9 cellular contexts compared by ENCODE assay signal in the genomic region with DNA sequence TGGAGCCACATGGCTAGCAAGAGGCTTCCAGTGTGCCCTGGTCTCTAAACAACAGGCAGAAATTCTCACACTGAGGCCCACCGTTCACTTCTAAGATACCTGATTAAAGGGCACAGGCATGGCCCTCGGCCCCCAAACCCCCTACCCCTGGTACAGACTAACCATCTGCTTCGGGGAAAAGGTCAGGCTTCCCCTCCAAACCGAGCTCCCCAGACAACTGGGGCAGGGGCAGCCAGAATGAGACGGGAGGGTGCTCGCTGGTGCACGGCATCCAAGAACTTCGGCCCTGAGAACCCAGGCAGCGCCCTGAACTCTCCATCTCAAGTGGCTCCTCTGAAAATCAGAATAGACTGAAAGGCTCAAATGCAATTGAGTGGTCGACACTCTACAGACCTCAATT. TPM values are rescaled to one million over a fixed set of nuclear protein-coding genes. Genes with fewer than 3 reads are reported as not detected.
DNase-seq lines count a peak whose midpoint lies in the region; ATAC-seq and TF ChIP-seq lines count a peak whose summit lies in the region.
"Had no signal": no experiment of that assay in that cellular context is flagged by ENCODE, and none has a peak within 500 bp of the region (broad histone marks: within the 10 kb centered on the region; RNA-seq: fewer than 3 reads in every experiment).

No MANE protein-coding gene starts in this region.

- intact Hi-C loops in transverse colon (cut with DNase I; ENCODE audit: low total_unique reads): no loop called here

- no peak for TF ChIP-seq CTCF in transverse colon (IDR thresholded peaks at IDR 0.05)

- H3K9me3 ChIP-seq in iPS-20b (ENCODE audit: insufficient read depth, low read depth, low read length): no peaks in the 10 kb centered on the region
- no peaks in the 10 kb centered on the region for H3K9me3 ChIP-seq in transverse colon

- H3K4me3 ChIP-seq in iPS-20b (ENCODE audit: low read length): no peak overlapping the region
- H3K4me3 ChIP-seq in transverse colon: peak overlapping the region in 1 of 4 donors; percentile 95

- H3K27me3 ChIP-seq in iPS-20b (ENCODE audit: insufficient read depth, low read length): no peaks in the 10 kb centered on the region
- no peaks in the 10 kb centered on the region for H3K27me3 ChIP-seq in transverse colon

- no peak for TF ChIP-seq POLR2A in transverse colon (IDR thresholded peaks at IDR 0.05)

- TF ChIP-seq EP300 in transverse colon (IDR thresholded peaks at IDR 0.05; ENCODE audit: low read depth): no peak

- no peaks in the 10 kb centered on the region for H3K27me3 Mint-ChIP-seq in activated CD4-positive, alpha-beta T cell treated with anti-CD3 and anti-CD28 coated beads, Interleukin-2, amount 10 ng/mL, durations not matched to agents 7 days and 5 days
- H3K27me3 Mint-ChIP-seq in T-cell: no peaks in the 10 kb centered on the region

- no peak overlapping the region for H3K27ac ChIP-seq in iPS-20b (ENCODE audit: low read length)
- H3K27ac ChIP-seq in transverse colon: peak overlapping the region; percentile 73 to 87 (median 78)

- ATAC-seq in T-cell (replicated peaks in 1 of 4): no peak
- no peak for ATAC-seq in HG03097 (IDR thresholded peaks at IDR 0.05; ENCODE audit: low FRiP score, unreplicated experiment)

- peaks cover 8% of the 10 kb centered on the region for H3K4me1 ChIP-seq in iPS-20b (ENCODE audit: insufficient read depth, low read length)
- H3K4me1 ChIP-seq in transverse colon: peaks cover 26 to 89% (median 40%) of the 10 kb centered on the region in 4 donors

- in situ Hi-C loops in transverse colon (cut with MboI; ENCODE audit: low pct_ligation_motif_present in 1 of 4, low pct_unique_long_range_greater_than_20kb in 1 of 4, low sequenced_read_pairs in 3 of 4): no loop called here

- no peak for DNase-seq in activated CD4-positive, alpha-beta T cell treated with anti-CD3 and anti-CD28 coated beads, Interleukin-2, amount 10 ng/mL, durations not matched to agents 7 days and 5 days
- DNase-seq in activated CD4-positive, alpha-beta T cell treated with anti-CD3 and anti-CD28 coated beads, Interleukin-2, amount 50 U/mL, for 1 hour: no peak
- DNase-seq in T-cell (no peak), transverse colon (no peak), NCI-H226 (no peak), H4 (ENCODE audit: low spot score) (no peak)

- peaks cover 64% of the 10 kb centered on the region for H3K4me1 Mint-ChIP-seq in activated CD4-positive, alpha-beta T cell treated with anti-CD3 and anti-CD28 coated beads, Interleukin-2, amount 10 ng/mL, durations not matched to agents 7 days and 5 days
- H3K4me1 Mint-ChIP-seq in T-cell: peaks cover 78 to 87% (median 81%) of the 10 kb centered on the region in 3 donors

- POLR2A ChIA-PET in activated CD4-positive, alpha-beta T cell treated with anti-CD3 and anti-CD28 coated beads, Interleukin-2, amount 10 ng/mL, durations not matched to agents 7 days and 5 days (lab: Charles Lee): interaction anchor here (0.9 to 1.6 kb wide), 3 partner anchors 86 to 154 kb away, joined by 3 to 7 read pairs (median 5); partner anchors contain the start of genes KMT5C, PPP1R12C and UBE2S
- POLR2A ChIA-PET in T-cell (lab: Charles Lee): interaction anchor here in 1 of 2 donors (0.5 kb wide), 1 partner anchor 85 kb away, joined by 5 read pairs; no protein-coding TSS in a partner anchor

- no peaks in the 10 kb centered on the region; the same call in 1 of the 2 replicates for H3K36me3 ChIP-seq in iPS-20b (ENCODE audit: insufficient read depth, low read depth, low read length)
- H3K36me3 ChIP-seq in transverse colon: no peaks in the 10 kb centered on the region

- peak overlapping the region; percentile 95 for H3K4me3 Mint-ChIP-seq in activated CD4-positive, alpha-beta T cell treated with anti-CD3 and anti-CD28 coated beads, Interleukin-2, amount 10 ng/mL, durations not matched to agents 7 days and 5 days
- H3K4me3 Mint-ChIP-seq in T-cell: peak overlapping the region; percentile 96 to 100 (median 97)

- H3K9ac ChIP-seq in iPS-20b (ENCODE audit: low read depth, low read length): peak overlapping the region; percentile 27; the same call in 1 of the 2 replicates

- peak overlapping the region; percentile 98 for H3K27ac Mint-ChIP-seq in activated CD4-positive, alpha-beta T cell treated with anti-CD3 and anti-CD28 coated beads, Interleukin-2, amount 10 ng/mL, durations not matched to agents 7 days and 5 days
- H3K27ac Mint-ChIP-seq in T-cell: peak overlapping the region; percentile 99

- H3K9me3 Mint-ChIP-seq in activated CD4-positive, alpha-beta T cell treated with anti-CD3 and anti-CD28 coated beads, Interleukin-2, amount 10 ng/mL, durations not matched to agents 7 days and 5 days: no peaks in the 10 kb centered on the region
- no peaks in the 10 kb centered on the region for H3K9me3 Mint-ChIP-seq in T-cell

- peaks cover 62% of the 10 kb centered on the region for H3K36me3 Mint-ChIP-seq in activated CD4-positive, alpha-beta T cell treated with anti-CD3 and anti-CD28 coated beads, Interleukin-2, amount 10 ng/mL, durations not matched to agents 7 days and 5 days (ENCODE audit: low read depth)
- H3K36me3 Mint-ChIP-seq in T-cell: peaks cover 10% of the 10 kb centered on the region

- 75 to 80% methylated on average over 1 to 10 of the region's 10 CpGs for WGBS in transverse colon (ENCODE audit: low coverage in 1 of 2), 2 donors

- CTCF ChIA-PET in activated CD4-positive, alpha-beta T cell treated with anti-CD3 and anti-CD28 coated beads, Interleukin-2, amount 10 ng/mL, durations not matched to agents 7 days and 5 days (lab: Charles Lee): interaction anchor here (0.6 to 2.0 kb wide), 4 partner anchors 29 to 369 kb away, joined by 4 to 5 read pairs (median 4); no protein-coding TSS in a partner anchor
- CTCF ChIA-PET in T-cell (lab: Charles Lee): interaction anchor here in 1 of 2 donors (0.9 to 1.8 kb wide), 2 partner anchors 27 to 208 kb away, joined by 4 to 9 read pairs; partner anchors contain the start of genes HSPBP1 and ISOC2

RNA-seq across cellular contexts. Expression of gene PPP6R1, which starts 5.6 kb away (rescaled TPM):
- total RNA-seq in activated CD4-positive, alpha-beta T cell treated with anti-CD3 and anti-CD28 coated beads, Interleukin-2, amount 10 ng/mL, durations not matched to agents 7 days and 5 days: 100 to 1,000 TPM; 189 to 222 TPM
- total RNA-seq in T-cell (100 to 1,000 TPM; 173 to 208 (median 194) TPM), transverse colon (10 to 100 TPM; 51.3 to 91.5 (median 60.7) TPM)
- 29.7 and 31.8 TPM in 2 replicates for total RNA-seq in H4 (2014; rRNA removed; shearing (Covaris generic))

RNA-seq across cellular contexts. Expression of gene TMEM86B, which starts 24.7 kb away (rescaled TPM):
- 10 to 100 TPM; 12.7 to 16.7 TPM for total RNA-seq in activated CD4-positive, alpha-beta T cell treated with anti-CD3 and anti-CD28 coated beads, Interleukin-2, amount 10 ng/mL, durations not matched to agents 7 days and 5 days
- 10 to 100 TPM; 10.6 to 22.4 (median 18.2) TPM for total RNA-seq in T-cell
- 10 to 100 TPM in 1 of 4 donors, 1 to 10 TPM in 3; 2.0 to 40.8 (median 4.4) TPM for total RNA-seq in transverse colon
- 0.81 TPM in 1 of 2 replicates, not detected in the other for total RNA-seq in H4 (2014; rRNA removed; shearing (Covaris generic))

RNA-seq across cellular contexts. Expression of gene HSPBP1, which starts 26.6 kb away (rescaled TPM):
- 10 to 100 TPM; 23.1 to 26.9 TPM for total RNA-seq in activated CD4-positive, alpha-beta T cell treated with anti-CD3 and anti-CD28 coated beads, Interleukin-2, amount 10 ng/mL, durations not matched to agents 7 days and 5 days
- total RNA-seq in T-cell (10 to 100 TPM; 16.8 to 27.6 (median 24.7) TPM), transverse colon (10 to 100 TPM in 3 of 4 donors, 1 to 10 TPM in 1; 4.5 to 98.7 (median 27.0) TPM)
- total RNA-seq in H4 (2014; rRNA removed; shearing (Covaris generic)): 57.7 and 65.2 TPM in 2 replicates

RNA-seq across cellular contexts. Expression of gene BRSK1, which starts 30.5 kb away (rescaled TPM):
- total RNA-seq in activated CD4-positive, alpha-beta T cell treated with anti-CD3 and anti-CD28 coated beads, Interleukin-2, amount 10 ng/mL, durations not matched to agents 7 days and 5 days: 1 to 10 TPM; 6.8 TPM
- total RNA-seq in T-cell (1 to 10 TPM; 2.9 to 5.8 (median 3.9) TPM), transverse colon (10 to 100 TPM in 1 of 4 donors, 1 to 10 TPM in 3; 1.4 to 17.6 (median 4.7) TPM)
- total RNA-seq in H4 (2014; rRNA removed; shearing (Covaris generic)): 4.6 and 13.1 TPM in 2 replicates

RNA-seq across cellular contexts. Expression of gene PTPRH, which starts 44.0 kb away (rescaled TPM):
- total RNA-seq in activated CD4-positive, alpha-beta T cell treated with anti-CD3 and anti-CD28 coated beads, Interleukin-2, amount 10 ng/mL, durations not matched to agents 7 days and 5 days: not detected
- 1 to 10 TPM in 1 of 5 donors, under 1 TPM in 2, not detected in 2; 0.16 to 1.1 (median 0.51) TPM for total RNA-seq in T-cell
- total RNA-seq in transverse colon: 100 to 1,000 TPM in 2 of 4 donors, 10 to 100 TPM in 2; 31.2 to 176 (median 102) TPM
- 3.8 and 5.5 TPM in 2 replicates for total RNA-seq in H4 (2014; rRNA removed; shearing (Covaris generic))
- total RNA-seq: mononuclear cell had no signal
